10 cellular contexts compared by ENCODE assay signal in the genomic region with DNA sequence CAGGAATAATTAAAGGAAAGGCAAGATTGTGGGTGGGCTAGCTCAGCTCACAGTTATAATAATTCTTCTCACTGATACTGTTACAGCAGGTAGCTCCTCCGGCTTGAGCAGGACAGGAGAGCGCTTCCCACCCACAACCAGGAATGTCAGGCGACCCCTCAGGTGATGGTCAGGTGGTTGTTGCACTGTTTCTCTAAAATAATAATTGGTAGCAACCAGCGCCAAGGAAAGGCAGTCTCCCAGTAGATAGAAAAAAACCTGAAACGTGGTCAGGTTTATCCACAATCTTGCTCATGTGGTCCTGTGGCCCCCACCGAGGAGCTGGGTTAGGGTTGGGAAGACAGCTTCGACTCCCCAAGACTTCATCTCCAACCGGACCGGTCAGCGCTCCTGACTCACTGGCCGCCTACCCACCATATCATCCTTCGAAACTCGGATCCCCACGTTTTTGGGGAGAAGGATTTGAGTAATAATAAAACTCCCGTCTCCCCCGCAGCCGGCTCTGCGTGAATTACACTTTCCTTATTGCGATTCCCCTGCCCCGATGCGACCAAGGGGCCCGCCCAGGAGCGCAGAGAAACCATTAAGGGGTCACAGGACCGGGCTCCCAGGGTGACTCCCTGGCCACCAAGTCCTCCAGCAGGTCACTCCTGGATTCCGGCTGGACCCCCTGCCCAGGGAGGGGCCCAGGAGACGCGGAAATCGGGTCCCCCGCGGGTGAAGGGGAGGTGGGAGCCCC. TPM values are rescaled to one million over a fixed set of nuclear protein-coding genes. Genes with fewer than 3 reads are reported as not detected.
DNase-seq lines count a peak whose midpoint lies in the region; ATAC-seq, FAIRE-seq and TF ChIP-seq lines count a peak whose summit lies in the region.
"Not testable (repeated sequence)": the region's sequence is repeated elsewhere in the genome, so short reads cannot be mapped to it uniquely, and the experiment has no call there.
"Had no signal": no experiment of that assay in that cellular context is flagged by ENCODE, and none has a peak within 500 bp of the region (broad histone marks: within the 10 kb centered on the region; RNA-seq: fewer than 3 reads in every experiment).

No MANE protein-coding gene starts in this region.

- not testable (repeated sequence) for H3K27me3 Mint-ChIP-seq in activated CD8-positive, alpha-beta T cell treated with anti-CD3 and anti-CD28 coated beads for 36 hours

- H3K27me3 ChIP-seq in HUES6 (ENCODE audit: control insufficient read depth, insufficient read depth, low read length) = peaks cover 29% of the 10 kb centered on the region; the same call in 1 of the 2 replicates
- not testable (repeated sequence) for H3K27me3 ChIP-seq in breast epithelium; mononuclear cell (ENCODE audit: insufficient read depth, low read length); small intestine (ENCODE audit: control insufficient read depth in 2 of 2, insufficient read depth in 2 of 2, low read length in 2 of 2)
- peaks cover 0 to 22% (median 7%) of the 10 kb centered on the region in 9 donors for H3K27me3 ChIP-seq in heart left ventricle

- H3K9ac ChIP-seq in HUES6 (ENCODE audit: low read length) = peak overlapping the region; percentile 96

- intact Hi-C loops in activated CD8-positive, alpha-beta T cell treated with anti-CD3 and anti-CD28 coated beads for 36 hours (cut with micrococcal nuclease) = loop anchor here (10.0 kb wide), 1 partner anchor 53 kb away; no protein-coding TSS in a partner anchor
- intact Hi-C loops in breast epithelium (cut with DNase I; ENCODE audit: low total_unique reads) = not testable (repeated sequence)
- intact Hi-C loops in heart left ventricle (cut with DNase I) = loop anchor here in 1 of 10 donors (5.0 kb wide), 1 partner anchor 34 kb away; no protein-coding TSS in a partner anchor

- not testable (repeated sequence) for TF ChIP-seq POLR2A in breast epithelium (IDR thresholded peaks at IDR 0.05); heart left ventricle (IDR thresholded peaks at IDR 0.05)

- H3K36me3 Mint-ChIP-seq in activated CD8-positive, alpha-beta T cell treated with anti-CD3 and anti-CD28 coated beads for 36 hours (ENCODE audit: low read depth) = peaks cover 46% of the 10 kb centered on the region

- DNase-seq in GM18507 (ENCODE audit: extremely low spot score, insufficient read length, low read depth); activated CD8-positive, alpha-beta T cell treated with anti-CD3 and anti-CD28 coated beads for 36 hours; small intestine: not testable (repeated sequence)
- DNase-seq in breast epithelium (ENCODE audit: low spot score in 2 of 2) (peak in 1 of 2 donors; percentile 38), heart left ventricle (peak in 1 of 5 donors; percentile 17)

- peaks cover 12% of the 10 kb centered on the region for H3K36me3 ChIP-seq in HUES6 (ENCODE audit: control insufficient read depth, insufficient read depth, low read length)
- H3K36me3 ChIP-seq in breast epithelium; small intestine (ENCODE audit: control insufficient read depth in 2 of 2, insufficient read depth in 2 of 2, low read length in 2 of 2): not testable (repeated sequence)
- H3K36me3 ChIP-seq in heart left ventricle = peaks cover 0 to 20% (median 0%) of the 10 kb centered on the region in 9 donors

- peak; percentile 11 for ATAC-seq in activated CD8-positive, alpha-beta T cell treated with anti-CD3 and anti-CD28 coated beads for 36 hours
- peak in 2 of 4 donors; percentile 0 to 1 for ATAC-seq in heart left ventricle

- POLR2A ChIA-PET in activated CD8-positive, alpha-beta T cell treated with anti-CD3 and anti-CD28 coated beads for 36 hours (lab: Charles Lee) = interaction anchor here (0.6 to 4.5 kb wide), 15 partner anchors 8 to 258 kb away, joined by 3 to 47 read pairs (median 7); a partner anchor contains a TSS

- H3K4me1 ChIP-seq in HUES6 (ENCODE audit: control insufficient read depth, insufficient read depth, low read length) = peaks cover 26% of the 10 kb centered on the region
- peaks cover 0 to 20% of the 10 kb centered on the region in 2 donors for H3K4me1 ChIP-seq in breast epithelium
- peaks cover 4 to 32% (median 15%) of the 10 kb centered on the region in 12 donors for H3K4me1 ChIP-seq in heart left ventricle
- H3K4me1 ChIP-seq in mononuclear cell (ENCODE audit: insufficient read depth, low read length) = peaks cover 47% of the 10 kb centered on the region
- H3K4me1 ChIP-seq in small intestine (ENCODE audit: control insufficient read depth in 2 of 2, insufficient read depth in 1 of 2, low read depth in 1 of 2, low read length in 1 of 2) = not testable (repeated sequence)

- H3K4me3 Mint-ChIP-seq in activated CD8-positive, alpha-beta T cell treated with anti-CD3 and anti-CD28 coated beads for 36 hours = peak overlapping the region; percentile 83

- TF ChIP-seq CTCF in activated CD8-positive, alpha-beta T cell treated with anti-CD3 and anti-CD28 coated beads for 36 hours (IDR thresholded peaks at IDR 0.05); heart left ventricle (IDR thresholded peaks at IDR 0.05): not testable (repeated sequence)
- peak in 1 of 3 donors; percentile 9 for TF ChIP-seq CTCF in breast epithelium (IDR thresholded peaks at IDR 0.05)

- not testable (repeated sequence) for H3K9me3 ChIP-seq in HUES6 (ENCODE audit: control insufficient read depth, insufficient read depth, low read depth, low read length); breast epithelium; heart left ventricle; mononuclear cell (ENCODE audit: low read depth, low read length); small intestine (ENCODE audit: control insufficient read depth, low read depth)

- 18 to 60% (median 28%) methylated on average over 6 to 16 of the region's 30 CpGs for WGBS in heart left ventricle, 4 donors
- WGBS in small intestine, 3 donors = 23 to 35% (median 33%) methylated on average over 9 to 16 of the region's 30 CpGs

- CTCF ChIA-PET in activated CD8-positive, alpha-beta T cell treated with anti-CD3 and anti-CD28 coated beads for 36 hours (lab: Charles Lee) = interaction anchor here (0.8 to 3.2 kb wide), 13 partner anchors 9 to 201 kb away, joined by 3 to 26 read pairs (median 4); a partner anchor contains a TSS

- FAIRE-seq in GM18507 (lab: Jason Lieb, UNC) = peak; percentile 71
- FAIRE-seq in small intestine (lab: Jason Lieb, UNC) = not testable (repeated sequence)

- H3K4me3 ChIP-seq in HUES6 (ENCODE audit: low read depth, low read length) (peak overlapping the region; percentile 87), breast epithelium (peak overlapping the region; percentile 25 to 88 (median 39)), heart left ventricle (peak overlapping the region in 10 of 12 donors; percentile 38 to 89 (median 74)), mononuclear cell (ENCODE audit: low read length) (peak overlapping the region; percentile 18)
- not testable (repeated sequence) for H3K4me3 ChIP-seq in small intestine (ENCODE audit: low read depth in 1 of 2, low read length in 2 of 2)

- H3K9me3 Mint-ChIP-seq in activated CD8-positive, alpha-beta T cell treated with anti-CD3 and anti-CD28 coated beads for 36 hours = not testable (repeated sequence)

- H3K27ac ChIP-seq in HUES6 (ENCODE audit: low read depth, low read length) = peak overlapping the region; percentile 75; the same call in 1 of the 2 replicates
- H3K27ac ChIP-seq in breast epithelium = peak overlapping the region; percentile 13 to 93
- peak overlapping the region; percentile 85 to 98 (median 92) for H3K27ac ChIP-seq in heart left ventricle
- H3K27ac ChIP-seq in small intestine (ENCODE audit: low read depth in 1 of 2, low read length in 1 of 2) = peak overlapping the region; percentile 41 to 59

- H3K4me1 Mint-ChIP-seq in activated CD8-positive, alpha-beta T cell treated with anti-CD3 and anti-CD28 coated beads for 36 hours (ENCODE audit: low read depth) = peaks cover 27% of the 10 kb centered on the region

- H3K27ac Mint-ChIP-seq in activated CD8-positive, alpha-beta T cell treated with anti-CD3 and anti-CD28 coated beads for 36 hours = peak overlapping the region; percentile 90

RNA-seq across cellular contexts. Expression of a gene that starts 2.8 kb away (rescaled TPM):
- 10 to 100 TPM; 52.8 to 58.0 TPM for total RNA-seq in activated CD8-positive, alpha-beta T cell treated with anti-CD3 and anti-CD28 coated beads for 36 hours
- total RNA-seq in breast epithelium (100 to 1,000 TPM; 158 to 361 (median 195) TPM), heart left ventricle (100 to 1,000 TPM; 144 to 781 (median 214) TPM), mononuclear cell (14.1 TPM)
- polyA plus RNA-seq in heart left ventricle (100 to 1,000 TPM; 501 to 873 TPM), small intestine (1,000 to 10,000 TPM in 1 of 3 donors, 100 to 1,000 TPM in 1, 10 to 100 TPM in 1; 49.2 to 1,181 (median 120) TPM)
- polyA plus RNA-seq: neural cell had no signal

RNA-seq across cellular contexts. Expression of a gene that starts 4.0 kb away (rescaled TPM):
- 100 to 1,000 TPM; 296 to 304 TPM for total RNA-seq in activated CD8-positive, alpha-beta T cell treated with anti-CD3 and anti-CD28 coated beads for 36 hours
- 100 to 1,000 TPM; 129 to 321 (median 142) TPM for total RNA-seq in breast epithelium
- 100 to 1,000 TPM in 6 of 9 donors, 10 to 100 TPM in 3; 61.3 to 277 (median 127) TPM for total RNA-seq in heart left ventricle
- polyA plus RNA-seq in heart left ventricle = 100 to 1,000 TPM; 158 to 278 TPM
- total RNA-seq in mononuclear cell = 276 TPM
- polyA plus RNA-seq in small intestine = 100 to 1,000 TPM in 1 of 3 donors, 10 to 100 TPM in 1, 1 to 10 TPM in 1; 8.9 to 520 (median 50.0) TPM

RNA-seq across cellular contexts. Expression of a gene that starts 10.2 kb away (rescaled TPM):
- 100 to 1,000 TPM; 540 to 549 TPM for total RNA-seq in activated CD8-positive, alpha-beta T cell treated with anti-CD3 and anti-CD28 coated beads for 36 hours
- total RNA-seq in breast epithelium = 100 to 1,000 TPM in 2 of 3 donors, 10 to 100 TPM in 1; 81.4 to 404 (median 129) TPM
- 100 to 1,000 TPM; 116 to 412 (median 149) TPM for total RNA-seq in heart left ventricle
- polyA plus RNA-seq in heart left ventricle = 100 to 1,000 TPM; 270 to 501 TPM
- 52.9 TPM for total RNA-seq in mononuclear cell
- 100 to 1,000 TPM in 1 of 3 donors, 10 to 100 TPM in 2; 21.7 to 490 (median 71.3) TPM for polyA plus RNA-seq in small intestine
- polyA plus RNA-seq: neural cell had no signal

RNA-seq across cellular contexts. Expression of a gene that starts 18.5 kb away (rescaled TPM):
- not detected for total RNA-seq in activated CD8-positive, alpha-beta T cell treated with anti-CD3 and anti-CD28 coated beads for 36 hours
- total RNA-seq in breast epithelium (not detected), heart left ventricle (not detected), mononuclear cell (not detected)
- polyA plus RNA-seq in heart left ventricle (not detected), small intestine (not detected)
- total RNA-seq: NCI-H460; T-helper 2 cell treated with Interferon-gamma antibody and Interleukin-4, amounts not matched to agents 100 ng/mL and 5 ng/mL, for 36 hours had no signal
- polyA plus RNA-seq: neural cell had no signal

RNA-seq across cellular contexts. Expression of a gene that starts 28.9 kb away (rescaled TPM):
- 100 to 1,000 TPM; 298 to 308 TPM for total RNA-seq in activated CD8-positive, alpha-beta T cell treated with anti-CD3 and anti-CD28 coated beads for 36 hours
- total RNA-seq in breast epithelium = 10 to 100 TPM; 13.0 to 63.9 (median 37.3) TPM
- 10 to 100 TPM in 2 of 9 donors, 1 to 10 TPM in 7; 4.5 to 11.1 (median 6.2) TPM for total RNA-seq in heart left ventricle
- 10 to 100 TPM in 1 of 2 donors, 1 to 10 TPM in 1; 9.4 to 15.7 TPM for polyA plus RNA-seq in heart left ventricle
- total RNA-seq in mononuclear cell = 85.2 TPM
- 100 to 1,000 TPM; 118 to 154 (median 127) TPM for polyA plus RNA-seq in small intestine
